20 cellular contexts compared by ENCODE assay signal in the genomic region with DNA sequence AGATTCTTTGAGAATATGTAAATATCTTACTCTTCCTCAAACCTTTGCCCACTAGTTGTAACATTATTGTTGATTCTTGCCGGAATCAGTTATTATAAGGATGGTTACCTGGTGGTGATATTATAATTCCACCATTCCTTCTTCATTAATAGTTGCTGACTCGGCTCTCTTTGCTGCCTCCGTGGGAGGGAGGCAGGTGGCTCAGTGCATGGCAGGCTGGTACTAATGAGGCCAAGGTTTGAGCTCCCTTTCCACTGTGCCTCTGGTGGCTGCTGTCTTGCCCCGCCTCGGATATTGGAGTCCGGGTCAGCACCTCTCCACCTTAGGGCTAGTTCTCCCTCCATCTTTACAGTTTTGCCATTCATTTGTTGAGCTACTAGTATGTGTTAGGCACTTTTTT. TPM values are rescaled to one million over a fixed set of nuclear protein-coding genes. Genes with fewer than 3 reads are reported as not detected.
DNase-seq lines count a peak whose midpoint lies in the region; ATAC-seq lines count a peak whose summit lies in the region.
"Had no signal": no experiment of that assay in that cellular context is flagged by ENCODE, and none has a peak within 500 bp of the region (broad histone marks: within the 10 kb centered on the region; RNA-seq: fewer than 3 reads in every experiment).

No MANE protein-coding gene starts in this region.

- peaks cover 79% of the 10 kb centered on the region for H3K36me3 Mint-ChIP-seq in activated naive CD4-positive, alpha-beta T cell treated with anti-CD3 and anti-CD28 coated beads, Interleukin-2, amount 10 ng/mL, durations not matched to agents 7 days and 5 days
- H3K36me3 Mint-ChIP-seq in activated CD4-positive, alpha-beta memory T cell treated with anti-CD3 and anti-CD28 coated beads for 36 hours, result peaks cover 84% of the 10 kb centered on the region
- peaks cover 53% of the 10 kb centered on the region for H3K36me3 Mint-ChIP-seq in activated naive CD8-positive, alpha-beta T cell treated with anti-CD3 and anti-CD28 coated beads, Interleukin-2, amount 50 U/mL, for 24 hours (ENCODE audit: low read depth)
- no peaks in the 10 kb centered on the region for H3K36me3 Mint-ChIP-seq in stimulated activated memory B cell treated with anti-CD40 and anti-IgM and Interleukin-4, amounts not matched to agents 10 μg/mL and 1 μg/mL and 100 μg/mL, for 72 hours

- intact Hi-C loops in activated CD4-positive, alpha-beta memory T cell treated with anti-CD3 and anti-CD28 coated beads for 36 hours (cut with micrococcal nuclease), result no loop called here

- POLR2A ChIA-PET in activated CD4-positive, alpha-beta memory T cell treated with anti-CD3 and anti-CD28 coated beads for 36 hours (lab: Charles Lee), result interaction anchor here (0.9 to 5.4 kb wide), 10 partner anchors 11 to 129 kb away, joined by 3 to 46 read pairs (median 5); no protein-coding TSS in a partner anchor

- H3K4me1 Mint-ChIP-seq in activated naive CD4-positive, alpha-beta T cell treated with anti-CD3 and anti-CD28 coated beads, Interleukin-2, amount 10 ng/mL, durations not matched to agents 7 days and 5 days, result peaks cover 99% of the 10 kb centered on the region
- peaks cover 90% of the 10 kb centered on the region for H3K4me1 Mint-ChIP-seq in activated CD4-positive, alpha-beta memory T cell treated with anti-CD3 and anti-CD28 coated beads for 36 hours (ENCODE audit: low read depth)
- peaks cover 98% of the 10 kb centered on the region for H3K4me1 Mint-ChIP-seq in activated naive CD8-positive, alpha-beta T cell treated with anti-CD3 and anti-CD28 coated beads, Interleukin-2, amount 50 U/mL, for 24 hours
- peaks cover 40% of the 10 kb centered on the region for H3K4me1 Mint-ChIP-seq in stimulated activated memory B cell treated with anti-CD40 and anti-IgM and Interleukin-4, amounts not matched to agents 10 μg/mL and 1 μg/mL and 100 μg/mL, for 72 hours

- H3K9me3 Mint-ChIP-seq in activated naive CD4-positive, alpha-beta T cell treated with anti-CD3 and anti-CD28 coated beads, Interleukin-2, amount 10 ng/mL, durations not matched to agents 7 days and 5 days, result no peaks in the 10 kb centered on the region
- no peaks in the 10 kb centered on the region for H3K9me3 Mint-ChIP-seq in activated CD4-positive, alpha-beta memory T cell treated with anti-CD3 and anti-CD28 coated beads for 36 hours
- no peaks in the 10 kb centered on the region for H3K9me3 Mint-ChIP-seq in activated naive CD8-positive, alpha-beta T cell treated with anti-CD3 and anti-CD28 coated beads, Interleukin-2, amount 50 U/mL, for 24 hours
- no peaks in the 10 kb centered on the region for H3K9me3 Mint-ChIP-seq in stimulated activated memory B cell treated with anti-CD40 and anti-IgM and Interleukin-4, amounts not matched to agents 10 μg/mL and 1 μg/mL and 100 μg/mL, for 72 hours

- H3K4me3 Mint-ChIP-seq in activated naive CD4-positive, alpha-beta T cell treated with anti-CD3 and anti-CD28 coated beads, Interleukin-2, amount 10 ng/mL, durations not matched to agents 7 days and 5 days, result peak overlapping the region; percentile 71
- H3K4me3 Mint-ChIP-seq in activated CD4-positive, alpha-beta memory T cell treated with anti-CD3 and anti-CD28 coated beads for 36 hours, result peak overlapping the region; percentile 84
- peak overlapping the region; percentile 72 for H3K4me3 Mint-ChIP-seq in activated naive CD8-positive, alpha-beta T cell treated with anti-CD3 and anti-CD28 coated beads, Interleukin-2, amount 50 U/mL, for 24 hours
- H3K4me3 Mint-ChIP-seq in stimulated activated memory B cell treated with anti-CD40 and anti-IgM and Interleukin-4, amounts not matched to agents 10 μg/mL and 1 μg/mL and 100 μg/mL, for 72 hours, result no peak overlapping the region

- no peaks in the 10 kb centered on the region for H3K27me3 Mint-ChIP-seq in activated naive CD4-positive, alpha-beta T cell treated with anti-CD3 and anti-CD28 coated beads, Interleukin-2, amount 10 ng/mL, durations not matched to agents 7 days and 5 days
- H3K27me3 Mint-ChIP-seq in activated CD4-positive, alpha-beta memory T cell treated with anti-CD3 and anti-CD28 coated beads for 36 hours, result no peaks in the 10 kb centered on the region
- H3K27me3 Mint-ChIP-seq in activated naive CD8-positive, alpha-beta T cell treated with anti-CD3 and anti-CD28 coated beads, Interleukin-2, amount 50 U/mL, for 24 hours, result no peaks in the 10 kb centered on the region
- no peaks in the 10 kb centered on the region for H3K27me3 Mint-ChIP-seq in stimulated activated memory B cell treated with anti-CD40 and anti-IgM and Interleukin-4, amounts not matched to agents 10 μg/mL and 1 μg/mL and 100 μg/mL, for 72 hours

- DNase-seq in activated naive CD4-positive, alpha-beta T cell treated with anti-CD3 and anti-CD28 coated beads, Interleukin-2, amount 10 ng/mL, durations not matched to agents 7 days and 5 days, result no peak
- no peak for DNase-seq in activated naive CD4-positive, alpha-beta T cell (lab: John Stamatoyannopoulos, UW)
- peak; percentile 59 for DNase-seq in activated CD4-positive, alpha-beta memory T cell treated with anti-CD3 and anti-CD28 coated beads for 36 hours
- no peak for DNase-seq in activated naive CD8-positive, alpha-beta T cell treated with anti-CD3 and anti-CD28 coated beads, Interleukin-2, amount 50 U/mL, for 24 hours
- DNase-seq in SKM-1 (lab: John Stamatoyannopoulos, UW; ENCODE audit: unreplicated experiment) (no peak), amygdala (lab: John Stamatoyannopoulos, UW) (no peak)
- DNase-seq: aorta, caudate nucleus, DMS79, dorsolateral prefrontal cortex, erythroblast, foreskin melanocyte, kidney glomerular epithelial cell, NCI-H2081 treated with DMSO at 0.1 percent for 48 hours, NCI-H526 had no signal

- H3K27ac Mint-ChIP-seq in activated naive CD4-positive, alpha-beta T cell treated with anti-CD3 and anti-CD28 coated beads, Interleukin-2, amount 10 ng/mL, durations not matched to agents 7 days and 5 days, result peak overlapping the region; percentile 97
- peak overlapping the region; percentile 99 for H3K27ac Mint-ChIP-seq in activated CD4-positive, alpha-beta memory T cell treated with anti-CD3 and anti-CD28 coated beads for 36 hours
- H3K27ac Mint-ChIP-seq in activated naive CD8-positive, alpha-beta T cell treated with anti-CD3 and anti-CD28 coated beads, Interleukin-2, amount 50 U/mL, for 24 hours, result peak overlapping the region; percentile 95
- peak overlapping the region; percentile 15 for H3K27ac Mint-ChIP-seq in stimulated activated memory B cell treated with anti-CD40 and anti-IgM and Interleukin-4, amounts not matched to agents 10 μg/mL and 1 μg/mL and 100 μg/mL, for 72 hours

- CTCF ChIA-PET in activated naive CD4-positive, alpha-beta T cell treated with anti-CD3 and anti-CD28 coated beads, Interleukin-2, amount 10 ng/mL, durations not matched to agents 7 days and 5 days (lab: Charles Lee), result no interaction called here
- CTCF ChIA-PET in activated CD4-positive, alpha-beta memory T cell treated with anti-CD3 and anti-CD28 coated beads for 36 hours (lab: Charles Lee), result no interaction called here

- no peak for ATAC-seq in activated naive CD8-positive, alpha-beta T cell treated with anti-CD3 and anti-CD28 coated beads, Interleukin-2, amount 50 U/mL, for 24 hours
- ATAC-seq in stimulated activated memory B cell treated with anti-CD40 and anti-IgM and Interleukin-4, amounts not matched to agents 10 μg/mL and 1 μg/mL and 100 μg/mL, for 72 hours, result no peak
- no peak for ATAC-seq in GM19395 (IDR thresholded peaks at IDR 0.05; ENCODE audit: unreplicated experiment)
- ATAC-seq: GM12878, sciatic nerve, SK-N-SH treated with all-trans-retinoic acid at 6 μM for 48 hours had no signal

RNA-seq across cellular contexts. Expression of a gene that starts 12.7 kb away (rescaled TPM):
- 100 to 1,000 TPM; 271 to 279 TPM for total RNA-seq in activated CD4-positive, alpha-beta memory T cell treated with anti-CD3 and anti-CD28 coated beads for 36 hours

RNA-seq across cellular contexts. Expression of a gene that starts 32.2 kb away (rescaled TPM):
- 1 to 10 TPM; 1.3 to 1.8 TPM for total RNA-seq in activated CD4-positive, alpha-beta memory T cell treated with anti-CD3 and anti-CD28 coated beads for 36 hours

RNA-seq across cellular contexts. Expression of a gene that starts 59.9 kb away (rescaled TPM):
- total RNA-seq in activated CD4-positive, alpha-beta memory T cell treated with anti-CD3 and anti-CD28 coated beads for 36 hours, result 1 to 10 TPM; 3.3 to 5.7 TPM

Comparison
In these comparisons a context has a peak if more than half of its experiments do, and no peak if none do; other contexts are left out.
1. H3K27ac Mint-ChIP-seq: peak in every context shown above with its lines; median percentile 99 in activated CD4-positive, alpha-beta memory T cell treated with anti-CD3 and anti-CD28 coated beads for 36 hours; 97 in activated naive CD4-positive, alpha-beta T cell treated with anti-CD3 and anti-CD28 coated beads, Interleukin-2, amount 10 ng/mL, durations not matched to agents 7 days and 5 days; 95 in activated naive CD8-positive, alpha-beta T cell treated with anti-CD3 and anti-CD28 coated beads, Interleukin-2, amount 50 U/mL, for 24 hours; 15 in stimulated activated memory B cell treated with anti-CD40 and anti-IgM and Interleukin-4, amounts not matched to agents 10 μg/mL and 1 μg/mL and 100 μg/mL, for 72 hours.